In genomic region chr3:141737828-141738635, GRCh38 we compare ENCODE assay signal across 1 cellular context.
TF ChIP-seq lines count a peak whose summit lies in the region.

Gene RNF7, plus strand, starts transcription at chr3:141738298. Its CDS starts 44 bp downstream, at chr3:141738342.

TF ChIP-seq in K562, 482 proteins besides CTCF, POLR2A, EP300 and RAD21 (continued from another document):
- TF ChIP-seq MCM5 (IDR thresholded peaks at IDR 0.05; ENCODE audit: low read depth), result no peak
- peak; percentile 28; the same call in 1 of the 2 replicates for TF ChIP-seq ARID1B (IDR thresholded peaks at IDR 0.05)
- TF ChIP-seq MBD1 (CRISPR knock-in tag; IDR thresholded peaks at IDR 0.05), result no peak
- no peak for TF ChIP-seq KAT7 (CRISPR knock-in tag; IDR thresholded peaks at IDR 0.05; ENCODE audit: borderline replicate concordance)
- TF ChIP-seq POLR2AphosphoS5 (IDR thresholded peaks at IDR 0.05; ENCODE audit: control insufficient read depth, insufficient read depth, low read depth, low read length), result peak; percentile 69
- no peak for TF ChIP-seq CLOCK (CRISPR knock-in tag; IDR thresholded peaks at IDR 0.05; ENCODE audit: borderline replicate concordance)
- TF ChIP-seq FOXM1 (IDR thresholded peaks at IDR 0.05; ENCODE audit: low read depth), result no peak
- no peak for TF ChIP-seq FOXM1 (CRISPR knock-in tag; IDR thresholded peaks at IDR 0.05; ENCODE audit: low read depth)
- TF ChIP-seq SRF (CRISPR knock-in tag; IDR thresholded peaks at IDR 0.05), result peak in 1 of 2 experiments; percentile 92; a peak in 2 of 4 replicates
- no peak for TF ChIP-seq TSHZ1 (CRISPR knock-in tag; IDR thresholded peaks at IDR 0.05)
- TF ChIP-seq MTA2 (IDR thresholded peaks at IDR 0.05; ENCODE audit: low read depth), result no peak
- TF ChIP-seq BHLHE40 (IDR thresholded peaks at IDR 0.05; ENCODE audit: low read length), result peak; percentile 62
- peak in 1 of 2 experiments; percentile 16; a peak in 1 of 4 replicates for TF ChIP-seq ZMIZ1 (IDR thresholded peaks at IDR 0.05; ENCODE audit: low read depth in 2 of 2, low read length in 2 of 2)
- peak; percentile 54 for TF ChIP-seq FOS (IDR thresholded peaks at IDR 0.05; ENCODE audit: extremely low read depth, insufficient read length)
- no peak for TF ChIP-seq ZNF398 (CRISPR knock-in tag; IDR thresholded peaks at IDR 0.05)
- TF ChIP-seq TARDBP (IDR thresholded peaks at IDR 0.05), result peak; percentile 90; the same call in 1 of the 2 replicates
- no peak for TF ChIP-seq MYBL2 (IDR thresholded peaks at IDR 0.05; ENCODE audit: low read depth)
- TF ChIP-seq MYBL2 (CRISPR knock-in tag; IDR thresholded peaks at IDR 0.05; ENCODE audit: borderline replicate concordance), result no peak
- no peak for TF ChIP-seq ZNF584 (CRISPR knock-in tag; IDR thresholded peaks at IDR 0.05; ENCODE audit: low read depth)
- TF ChIP-seq KLF13 (tag; IDR thresholded peaks at IDR 0.05; ENCODE audit: borderline replicate concordance, low read depth), result peak; percentile 58; the same call in 1 of the 2 replicates
- no peak for TF ChIP-seq PTRF (tag; IDR thresholded peaks at IDR 0.05)
- peak; percentile 96 for TF ChIP-seq MYC (IDR thresholded peaks at IDR 0.05; ENCODE audit: low read depth, low read length)
- TF ChIP-seq MYC (CRISPR knock-in tag; IDR thresholded peaks at IDR 0.05; ENCODE audit: borderline replicate concordance, low read depth), result peak; percentile 93; the same call in 1 of the 2 replicates
- no peak for TF ChIP-seq ZNF311 (CRISPR knock-in tag; IDR thresholded peaks at IDR 0.05)
- no peak for TF ChIP-seq IRF2 (CRISPR knock-in tag; IDR thresholded peaks at IDR 0.05)
- TF ChIP-seq ZNF79 (CRISPR knock-in tag; IDR thresholded peaks at IDR 0.05; ENCODE audit: low read depth), result no peak
- TF ChIP-seq HSF4 (CRISPR knock-in tag; IDR thresholded peaks at IDR 0.05; ENCODE audit: borderline replicate concordance), result no peak
- peak; percentile 70; the same call in 1 of the 2 replicates for TF ChIP-seq ESRRA (IDR thresholded peaks at IDR 0.05; ENCODE audit: borderline replicate concordance, low read depth)
- no peak for TF ChIP-seq SAFB2 (IDR thresholded peaks at IDR 0.05; ENCODE audit: borderline replicate concordance, low read depth, low read length, severe bottlenecking)
- TF ChIP-seq OTX1 (CRISPR knock-in tag; IDR thresholded peaks at IDR 0.05), result peak; percentile 58; the same call in 1 of the 2 replicates
- no peak for TF ChIP-seq TGIF2 (CRISPR knock-in tag; IDR thresholded peaks at IDR 0.05)
- no peak for TF ChIP-seq ZNF174 (CRISPR knock-in tag; IDR thresholded peaks at IDR 0.05)
- TF ChIP-seq STAG1 (CRISPR knock-in tag; IDR thresholded peaks at IDR 0.05; ENCODE audit: borderline replicate concordance), result peak; percentile 48
- no peak for TF ChIP-seq GTF2F1 (IDR thresholded peaks at IDR 0.05; ENCODE audit: low read depth, low read length)
- 0 out of 2 replicates have a peak, but pooled peaks have one; percentile 16 for TF ChIP-seq LCOR (CRISPR knock-in tag; IDR thresholded peaks at IDR 0.05)
- TF ChIP-seq ZNF695 (CRISPR knock-in tag; IDR thresholded peaks at IDR 0.05), result no peak
- TF ChIP-seq ZFPM2 (CRISPR knock-in tag; IDR thresholded peaks at IDR 0.05), result no peak
- no peak; the same call in 1 of the 2 replicates for TF ChIP-seq ZNF175 (CRISPR knock-in tag; IDR thresholded peaks at IDR 0.05; ENCODE audit: low read depth)
